Comparison of ENCODE assay signal across 31 cellular contexts in the genomic region with DNA sequence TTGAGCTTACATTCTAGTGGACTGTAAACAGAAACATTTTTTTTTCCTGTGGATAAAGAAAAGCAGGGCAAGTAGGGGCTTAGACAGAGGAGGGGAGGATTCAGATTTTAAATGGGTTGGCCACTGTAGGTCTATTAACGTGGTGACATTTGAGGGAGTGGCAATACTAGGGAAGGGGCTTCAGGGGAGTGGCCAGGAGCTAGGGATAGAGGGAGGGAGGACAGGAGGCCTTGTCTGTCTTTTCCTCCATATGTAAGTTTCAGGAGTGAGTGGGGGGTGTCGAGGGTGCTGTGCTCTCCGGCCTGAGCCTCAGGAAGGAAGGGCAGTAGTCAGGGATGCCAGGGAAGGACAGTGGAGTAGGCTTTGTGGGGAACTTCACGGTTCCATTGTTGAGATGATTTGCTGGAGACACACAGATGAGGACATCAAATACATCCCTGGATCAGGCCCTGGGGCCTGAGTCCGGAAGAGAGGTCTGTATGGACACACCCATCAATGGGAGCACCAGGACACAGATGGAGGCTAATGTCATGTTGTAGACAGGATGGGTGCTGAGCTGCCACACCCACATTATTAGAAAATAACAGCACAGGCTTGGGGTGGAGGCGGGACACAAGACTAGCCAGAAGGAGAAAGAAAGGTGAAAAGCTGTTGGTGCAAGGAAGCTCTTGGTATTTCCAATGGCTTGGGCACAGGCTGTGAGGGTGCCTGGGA. TPM values are rescaled to one million over a fixed set of nuclear protein-coding genes. Genes with fewer than 3 reads are reported as not detected.
"Had no signal": no experiment of that assay in that cellular context is flagged by ENCODE, and none has a peak within 500 bp of the region (broad histone marks: within the 10 kb centered on the region; RNA-seq: fewer than 3 reads in every experiment).

No MANE protein-coding gene starts in this region.

- H3K27ac ChIP-seq: left ventricle myocardium inferior, neural progenitor cell, prostate gland, right atrium auricular region, thyroid gland had no signal

- H3K4me3 ChIP-seq: left ventricle myocardium inferior, neural progenitor cell, prostate gland, right atrium auricular region, thyroid gland had no signal

- ATAC-seq: activated CD4-positive, alpha-beta T cell treated with anti-CD3 and anti-CD28 coated beads for 36 hours; esophagus mucosa; naive thymus-derived CD4-positive, alpha-beta T cell; stimulated activated naive CD8-positive, alpha-beta T cell treated with anti-CD3 and anti-CD28 coated beads, Interleukin-15, Interleukin-2, amounts not matched to agents 100 U/mL and 50 U/mL, for 24 hours had no signal

- H3K4me2 ChIP-seq: neural progenitor cell had no signal

- H3K36me3 ChIP-seq: left ventricle myocardium inferior, neural progenitor cell, prostate gland, right atrium auricular region, thyroid gland had no signal

- DNase-seq: activated B cell treated with CpG ODN at 0.5 μM for 24 hours; activated CD4-positive, alpha-beta T cell treated with anti-CD3 and anti-CD28 coated beads for 36 hours; activated CD4-positive, alpha-beta T cell treated with anti-CD3 and anti-CD28 coated beads, Interleukin-2, amount 50 U/mL, for 4 hours; activated CD8-positive, alpha-beta memory T cell treated with anti-CD3 and anti-CD28 coated beads, Interleukin-2, amount 50 U/mL, for 48 hours; activated naive CD4-positive, alpha-beta T cell treated with Interleukin-2 at 50 U/mL for 16 hours; activated naive CD8-positive, alpha-beta T cell treated with anti-CD3 and anti-CD28 coated beads for 36 hours; activated T-cell treated with anti-CD3 and anti-CD28 coated beads, Interleukin-2, amount 50 U/mL, for 48 hours; central memory CD4-positive, alpha-beta T cell; effector memory CD4-positive, alpha-beta T cell; hippocampal formation; left ventricle myocardium inferior; naive thymus-derived CD4-positive, alpha-beta T cell; stimulated activated CD4-positive, alpha-beta T cell treated with anti-CD3 and anti-CD28 coated beads, Interleukin-12 subunit alpha, Interleukin-12 subunit beta, amount 100 ng/mL, for 4 hours; stimulated activated CD4-positive, alpha-beta T cell treated with anti-CD3 and anti-CD28 coated beads, Interleukin-4, amount 100 ng/mL, for 4 hours; stimulated activated naive CD8-positive, alpha-beta T cell treated with anti-CD3 and anti-CD28 coated beads, Interleukin-15, Interleukin-2, amounts not matched to agents 100 U/mL and 50 U/mL, for 24 hours; T-helper 9 cell; thyroid gland had no signal

- H3K27me3 ChIP-seq: right atrium auricular region had no signal

- H2AFZ ChIP-seq: neural progenitor cell had no signal

- FAIRE-seq: astrocyte, colon, endothelial cell of umbilical vein, frontal cortex had no signal

- H3K9me3 ChIP-seq: left ventricle myocardium inferior, prostate gland, right atrium auricular region, thyroid gland had no signal

- H3K9ac ChIP-seq: neural progenitor cell had no signal

RNA-seq across cellular contexts. Expression of a gene that starts 6.5 kb away (rescaled TPM):
- total RNA-seq: activated B cell treated with CpG ODN at 0.5 μM for 24 hours; activated CD4-positive, alpha-beta T cell treated with anti-CD3 and anti-CD28 coated beads for 36 hours; activated CD8-positive, alpha-beta memory T cell treated with anti-CD3 and anti-CD28 coated beads for 36 hours; activated naive CD8-positive, alpha-beta T cell treated with anti-CD3 and anti-CD28 coated beads for 36 hours; astrocyte; dermis microvascular lymphatic vessel endothelial cell; endothelial cell of umbilical vein; esophagus mucosa; left ventricle myocardium inferior; lung microvascular endothelial cell; naive thymus-derived CD4-positive, alpha-beta T cell; osteocyte; prostate gland; T-helper 1 cell treated with Interleukin-12 subunit alpha and Interleukin-12 subunit beta and Interleukin-4 antibody, amounts not matched to agents 30 ng/mL and 1 ng/mL, for 36 hours; thyroid gland; ureter had no signal
- polyA plus RNA-seq: endothelial cell of umbilical vein; naive thymus-derived CD4-positive, alpha-beta T cell had no signal

RNA-seq across cellular contexts. Expression of a gene that starts 6.8 kb away (rescaled TPM):
- total RNA-seq: activated B cell treated with CpG ODN at 0.5 μM for 24 hours; activated CD4-positive, alpha-beta T cell treated with anti-CD3 and anti-CD28 coated beads for 36 hours; activated CD8-positive, alpha-beta memory T cell treated with anti-CD3 and anti-CD28 coated beads for 36 hours; activated naive CD8-positive, alpha-beta T cell treated with anti-CD3 and anti-CD28 coated beads for 36 hours; astrocyte; dermis microvascular lymphatic vessel endothelial cell; endothelial cell of umbilical vein; esophagus mucosa; frontal cortex; left ventricle myocardium inferior; lung microvascular endothelial cell; naive thymus-derived CD4-positive, alpha-beta T cell; osteocyte; prostate gland; right atrium auricular region; T-helper 1 cell treated with Interleukin-12 subunit alpha and Interleukin-12 subunit beta and Interleukin-4 antibody, amounts not matched to agents 30 ng/mL and 1 ng/mL, for 36 hours; thyroid gland; ureter had no signal
- polyA plus RNA-seq: endothelial cell of umbilical vein; naive thymus-derived CD4-positive, alpha-beta T cell had no signal

RNA-seq across cellular contexts. Expression of a gene that starts 13.4 kb away (rescaled TPM):
- total RNA-seq: activated CD4-positive, alpha-beta T cell treated with anti-CD3 and anti-CD28 coated beads for 36 hours; activated CD8-positive, alpha-beta memory T cell treated with anti-CD3 and anti-CD28 coated beads for 36 hours; activated naive CD8-positive, alpha-beta T cell treated with anti-CD3 and anti-CD28 coated beads for 36 hours; dermis microvascular lymphatic vessel endothelial cell; endothelial cell of umbilical vein; lung microvascular endothelial cell; osteocyte; T-helper 1 cell treated with Interleukin-12 subunit alpha and Interleukin-12 subunit beta and Interleukin-4 antibody, amounts not matched to agents 30 ng/mL and 1 ng/mL, for 36 hours had no signal
- polyA plus RNA-seq: endothelial cell of umbilical vein had no signal

RNA-seq across cellular contexts. Expression of a gene that starts 17.2 kb away (rescaled TPM):
- total RNA-seq: activated CD4-positive, alpha-beta T cell treated with anti-CD3 and anti-CD28 coated beads for 36 hours; activated CD8-positive, alpha-beta memory T cell treated with anti-CD3 and anti-CD28 coated beads for 36 hours; activated naive CD8-positive, alpha-beta T cell treated with anti-CD3 and anti-CD28 coated beads for 36 hours; astrocyte; dermis microvascular lymphatic vessel endothelial cell; endothelial cell of umbilical vein; lung microvascular endothelial cell; osteocyte; T-helper 1 cell treated with Interleukin-12 subunit alpha and Interleukin-12 subunit beta and Interleukin-4 antibody, amounts not matched to agents 30 ng/mL and 1 ng/mL, for 36 hours had no signal
- polyA plus RNA-seq: endothelial cell of umbilical vein; naive thymus-derived CD4-positive, alpha-beta T cell had no signal
